Comparison of ENCODE assay signal across 27 cellular contexts in genomic region chr2:77086478-77086877, GRCh38.
"Had no signal": no experiment of that assay in that cellular context is flagged by ENCODE, and none has a peak within 500 bp of the region (broad histone marks: within the 10 kb centered on the region; RNA-seq: fewer than 3 reads in every experiment).

No MANE protein-coding gene starts in this region.

- H3K27ac Mint-ChIP-seq: activated CD4-positive, alpha-beta memory T cell treated with anti-CD3 and anti-CD28 coated beads, Interleukin-2, amount 10 ng/mL, durations not matched to agents 7 days and 5 days; activated CD4-positive, alpha-beta T cell treated with anti-CD3 and anti-CD28 coated beads, Interleukin-2, amount 10 ng/mL, durations not matched to agents 7 days and 5 days; activated naive CD4-positive, alpha-beta T cell treated with anti-CD3 and anti-CD28 coated beads, Interleukin-2, amount 50 U/mL, for 72 hours; nephron progenitor cell; progenitor cell of endocrine pancreas; stimulated activated naive CD8-positive, alpha-beta T cell treated with anti-CD3 and anti-CD28 coated beads, Interleukin-15, Interleukin-2, amounts not matched to agents 100 ng/mL and 50 ng/mL, for 24 hours; T-helper 17 cell had no signal

- DNase-seq: activated CD4-positive, alpha-beta memory T cell treated with anti-CD3 and anti-CD28 coated beads, Interleukin-2, amount 10 ng/mL, durations not matched to agents 7 days and 5 days; activated CD4-positive, alpha-beta T cell treated with anti-CD3 and anti-CD28 coated beads for 1 hour; activated CD4-positive, alpha-beta T cell treated with anti-CD3 and anti-CD28 coated beads, Interleukin-2, amount 10 ng/mL, durations not matched to agents 7 days and 5 days; activated naive CD4-positive, alpha-beta T cell; activated T-cell treated with anti-CD3 and anti-CD28 coated beads, Interleukin-2, amount 50 U/mL, for 4 hours; central memory CD4-positive, alpha-beta T cell; foreskin keratinocyte; heart left ventricle; left colon; mucosa of descending colon; nephron progenitor cell; stimulated activated CD4-positive, alpha-beta T cell treated with anti-CD3 and anti-CD28 coated beads, Interleukin-12 subunit alpha, Interleukin-12 subunit beta, amount 100 ng/mL, for 4 hours; stimulated activated CD4-positive, alpha-beta T cell treated with anti-CD3 and anti-CD28 coated beads, Interleukin-4, amount 100 ng/mL, for 1 hour; T-helper 17 cell; T1000 had no signal

- H3K4me3 ChIP-seq: breast epithelium, esophagus muscularis mucosa, heart left ventricle, lung, mucosa of descending colon, skin epidermis, thoracic aorta had no signal

- FAIRE-seq: keratinocyte, urothelium cell line had no signal

- H3K4me1 Mint-ChIP-seq: activated CD4-positive, alpha-beta memory T cell treated with anti-CD3 and anti-CD28 coated beads, Interleukin-2, amount 10 ng/mL, durations not matched to agents 7 days and 5 days; activated CD4-positive, alpha-beta T cell treated with anti-CD3 and anti-CD28 coated beads, Interleukin-2, amount 10 ng/mL, durations not matched to agents 7 days and 5 days; T-helper 17 cell had no signal

- H3K9me3 Mint-ChIP-seq: activated CD4-positive, alpha-beta T cell treated with anti-CD3 and anti-CD28 coated beads, Interleukin-2, amount 10 ng/mL, durations not matched to agents 7 days and 5 days; nephron progenitor cell had no signal

- H3K27me3 ChIP-seq: breast epithelium, foreskin keratinocyte, heart left ventricle, neutrophil had no signal

- H3K4me3 Mint-ChIP-seq: activated CD4-positive, alpha-beta memory T cell treated with anti-CD3 and anti-CD28 coated beads, Interleukin-2, amount 10 ng/mL, durations not matched to agents 7 days and 5 days; activated CD4-positive, alpha-beta T cell treated with anti-CD3 and anti-CD28 coated beads, Interleukin-2, amount 10 ng/mL, durations not matched to agents 7 days and 5 days; activated T-cell treated with anti-CD3 and anti-CD28 coated beads, Interleukin-2, amount 50 U/mL, for 4 hours; nephron progenitor cell; stimulated activated naive CD8-positive, alpha-beta T cell treated with anti-CD3 and anti-CD28 coated beads, Interleukin-15, Interleukin-2, amounts not matched to agents 100 ng/mL and 50 ng/mL, for 24 hours; T-helper 17 cell had no signal

- H3K36me3 ChIP-seq: breast epithelium, esophagus muscularis mucosa, heart left ventricle, neutrophil, thoracic aorta had no signal

- H3K4me1 ChIP-seq: breast epithelium, esophagus muscularis mucosa, foreskin keratinocyte, heart left ventricle had no signal

- H3K9me3 ChIP-seq: breast epithelium, esophagus muscularis mucosa, heart left ventricle, mucosa of descending colon, neutrophil, thoracic aorta had no signal

- H3K27me3 Mint-ChIP-seq: activated CD4-positive, alpha-beta memory T cell treated with anti-CD3 and anti-CD28 coated beads, Interleukin-2, amount 10 ng/mL, durations not matched to agents 7 days and 5 days; T-helper 17 cell had no signal

- H3K27ac ChIP-seq: breast epithelium, esophagus muscularis mucosa, foreskin keratinocyte, heart left ventricle, neutrophil, skin epidermis, thoracic aorta had no signal

- ATAC-seq: activated naive CD4-positive, alpha-beta T cell treated with anti-CD3 and anti-CD28 coated beads, Interleukin-2, amount 50 U/mL, for 72 hours; activated T-cell treated with anti-CD3 and anti-CD28 coated beads, Interleukin-2, amount 50 U/mL, for 4 hours; foreskin keratinocyte; heart left ventricle; left colon; mucosa of descending colon; sciatic nerve; T-helper 17 cell had no signal
